Comparison of ENCODE assay signal across 17 cellular contexts in genomic region chr19:3080281-3080680, GRCh38. TPM values are rescaled to one million over a fixed set of nuclear protein-coding genes. Genes with fewer than 3 reads are reported as not detected.
DNase-seq lines count a peak whose midpoint lies in the region; ATAC-seq and TF ChIP-seq lines count a peak whose summit lies in the region.
"Had no signal": no experiment of that assay in that cellular context is flagged by ENCODE, and none has a peak within 500 bp of the region (broad histone marks: within the 10 kb centered on the region; RNA-seq: fewer than 3 reads in every experiment).

No MANE protein-coding gene starts in this region.

- no peaks in the 10 kb centered on the region for H4K20me1 ChIP-seq in osteoblast (ENCODE audit: insufficient read depth, low read length)

- H3K36me3 Mint-ChIP-seq in progenitor cell of endocrine pancreas (ENCODE audit: insufficient read depth) = no peaks in the 10 kb centered on the region
- H3K36me3 Mint-ChIP-seq: brain had no signal

- no peaks in the 10 kb centered on the region for H3K36me3 ChIP-seq in gastroesophageal sphincter
- H3K36me3 ChIP-seq in osteoblast (ENCODE audit: insufficient read depth, low read length) = no peaks in the 10 kb centered on the region
- no peaks in the 10 kb centered on the region for H3K36me3 ChIP-seq in ascending aorta
- H3K36me3 ChIP-seq in A673 (ENCODE audit: insufficient read depth, low read length, poor library complexity, severe bottlenecking) = no peaks in the 10 kb centered on the region
- H3K36me3 ChIP-seq: thyroid gland had no signal

- BruUV-seq in A673 (replicated peaks; lab: Mats Ljungman, UMichigan) = no TSS peak

- WGBS in gastroesophageal sphincter (ENCODE audit: low coverage in 1 of 2), 2 donors = 10 to 17% methylated on average over 6 to 8 of the region's 12 CpGs

- peaks cover 0 to 31% (median 9%) of the 10 kb centered on the region in 3 donors for H3K4me1 ChIP-seq in gastroesophageal sphincter
- peaks cover 12% of the 10 kb centered on the region for H3K4me1 ChIP-seq in osteoblast (ENCODE audit: insufficient read depth, low read length)
- peaks cover 0 to 13% of the 10 kb centered on the region in 2 donors for H3K4me1 ChIP-seq in ascending aorta
- peaks cover 4% of the 10 kb centered on the region for H3K4me1 ChIP-seq in A673 (ENCODE audit: insufficient read depth, low read length, poor library complexity, severe bottlenecking)

- H3K27ac Mint-ChIP-seq in progenitor cell of endocrine pancreas = no peak overlapping the region
- H3K27ac Mint-ChIP-seq: brain had no signal

- POLR2A ChIA-PET in A673 (lab: Charles Lee; ENCODE audit: low non-redundant PET) = no interaction called here

- no peak overlapping the region for H3K4me3 Mint-ChIP-seq in progenitor cell of endocrine pancreas (ENCODE audit: low read depth)

- peak; percentile 64 for ATAC-seq in gastroesophageal sphincter
- ATAC-seq: GM12878 had no signal

- in situ Hi-C loops in astrocyte of the spinal cord (cut with HindIII; ENCODE audit: low sequenced_read_pairs) = no loop called here

- TF ChIP-seq CTCF in astrocyte of the spinal cord (IDR thresholded peaks at IDR 0.05; ENCODE audit: low read depth, low read length) (no peak), gastroesophageal sphincter (IDR thresholded peaks at IDR 0.05) (no peak), osteoblast (IDR thresholded peaks at IDR 0.05; ENCODE audit: extremely low read depth, low read depth, low read length) (no peak), ascending aorta (IDR thresholded peaks at IDR 0.05) (no peak), A673 (conservative IDR thresholded peaks at IDR 0.05; ENCODE audit: low read depth, low read length) (no peak), progenitor cell of endocrine pancreas (IDR thresholded peaks at IDR 0.05; ENCODE audit: unreplicated experiment) (no peak)

- H3K27ac ChIP-seq in gastroesophageal sphincter (peak overlapping the region in 3 of 4 donors; percentile 54 to 72 (median 58)), osteoblast (ENCODE audit: low read depth, low read length) (no peak overlapping the region), ascending aorta (peak overlapping the region in 1 of 2 donors; percentile 26), A673 (ENCODE audit: low read depth, low read length, poor library complexity, severe bottlenecking) (no peak overlapping the region)
- H3K27ac ChIP-seq: SK-N-MC, thyroid gland, VCaP had no signal

- TF ChIP-seq POLR2A in gastroesophageal sphincter (IDR thresholded peaks at IDR 0.05) = no peak

- H3K9me3 ChIP-seq in gastroesophageal sphincter (no peaks in the 10 kb centered on the region), osteoblast (ENCODE audit: low read depth, low read length) (no peaks in the 10 kb centered on the region), ascending aorta (no peaks in the 10 kb centered on the region), A673 (ENCODE audit: low read depth, low read length, poor library complexity, severe bottlenecking) (no peaks in the 10 kb centered on the region)
- H3K9me3 ChIP-seq: thyroid gland had no signal

- intact Hi-C loops in ascending aorta (cut with DNase I) (no loop called here), A673 (cut with micrococcal nuclease; ENCODE audit: unreplicated experiment) (no loop called here)

- peak overlapping the region; percentile 82 for H2AFZ ChIP-seq in osteoblast (ENCODE audit: low read length)

- H3K4me3 ChIP-seq in astrocyte of the spinal cord (ENCODE audit: low read depth, low read length) = no peak overlapping the region
- no peak overlapping the region for H3K4me3 ChIP-seq in gastroesophageal sphincter
- no peak overlapping the region for H3K4me3 ChIP-seq in osteoblast (ENCODE audit: insufficient read depth, low read length)
- H3K4me3 ChIP-seq in ascending aorta = peak overlapping the region in 1 of 2 donors; percentile 1
- no peak overlapping the region for H3K4me3 ChIP-seq in A673 (ENCODE audit: low read depth, low read length, poor library complexity, severe bottlenecking)
- H3K4me3 ChIP-seq: GM12878, SK-N-MC, thyroid gland had no signal

- H3K4me2 ChIP-seq in osteoblast (ENCODE audit: insufficient read depth, low read length) = peak overlapping the region; percentile 50

- CTCF ChIA-PET in A673 (lab: Charles Lee) = no interaction called here

- TF ChIP-seq EP300 in gastroesophageal sphincter (IDR thresholded peaks at IDR 0.05) = no peak

- no peaks in the 10 kb centered on the region for H3K4me1 Mint-ChIP-seq in progenitor cell of endocrine pancreas (ENCODE audit: low read depth)

- no peaks in the 10 kb centered on the region for H3K27me3 ChIP-seq in gastroesophageal sphincter
- no peaks in the 10 kb centered on the region for H3K27me3 ChIP-seq in osteoblast (ENCODE audit: insufficient read depth, low read length)
- no peaks in the 10 kb centered on the region for H3K27me3 ChIP-seq in ascending aorta
- no peaks in the 10 kb centered on the region for H3K27me3 ChIP-seq in A673 (replicated peaks; ENCODE audit: insufficient read depth, low read depth, low read length, poor library complexity)
- H3K27me3 ChIP-seq: thyroid gland had no signal

- H3K27me3 Mint-ChIP-seq in progenitor cell of endocrine pancreas = no peaks in the 10 kb centered on the region

- no peaks in the 10 kb centered on the region for H3K79me2 ChIP-seq in osteoblast (ENCODE audit: insufficient read depth, low read length)

- H3K9me3 Mint-ChIP-seq in progenitor cell of endocrine pancreas (ENCODE audit: low read depth) = no peaks in the 10 kb centered on the region

- DNase-seq in EH (ENCODE audit: low read depth) (peak; percentile 90), astrocyte of the spinal cord (ENCODE audit: low read depth, low spot score) (peak; percentile 75), osteoblast (ENCODE audit: insufficient read length, low spot score, missing footprints) (peak; percentile 82), ascending aorta (ENCODE audit: low spot score in 2 of 2) (no peak), midbrain (lab: John Stamatoyannopoulos, UW) (no peak), A673 (ENCODE audit: low spot score) (no peak), progenitor cell of endocrine pancreas (ENCODE audit: low spot score, unreplicated experiment) (no peak)
- DNase-seq: activated effector memory CD4-positive, alpha-beta T cell treated with anti-CD3 and anti-CD28 coated beads, Interleukin-2, amount 50 U/mL, for 16 hours; NCI-H2171 treated with DMSO at 0.1 percent for 48 hours; occipital lobe; thyroid gland had no signal

RNA-seq across cellular contexts. Expression of gene GNA11, which starts 13.9 kb away (rescaled TPM):
- 100 to 1,000 TPM in 1 of 4 donors, 10 to 100 TPM in 3; 68.4 to 154 (median 83.4) TPM for total RNA-seq in gastroesophageal sphincter
- total RNA-seq in osteoblast = 73.7 and 74.2 TPM in 2 replicates
- 178 TPM for total RNA-seq in ascending aorta
- 61.6 and 64.3 TPM in 2 replicates for total RNA-seq in A673 (2021)
- 37.9 and 39.5 TPM in 2 replicates for total RNA-seq in progenitor cell of endocrine pancreas

RNA-seq across cellular contexts. Expression of gene TLE5, which starts 18.0 kb away (rescaled TPM):
- 100 to 1,000 TPM; 502 to 905 (median 558) TPM for total RNA-seq in gastroesophageal sphincter
- 209 and 211 TPM in 2 replicates for total RNA-seq in osteoblast
- 559 TPM for total RNA-seq in ascending aorta
- total RNA-seq in A673 (2021) = 360 and 397 TPM in 2 replicates
- total RNA-seq in progenitor cell of endocrine pancreas = 469 and 507 TPM in 2 replicates

RNA-seq across cellular contexts. Expression of gene TLE2, which starts 51.2 kb away (rescaled TPM):
- total RNA-seq in gastroesophageal sphincter (10 to 100 TPM; 27.1 to 46.1 (median 34.4) TPM), osteoblast (2.4 and 5.1 TPM in 2 replicates), ascending aorta (86.3 TPM), A673 (2021) (10.8 and 18.3 TPM in 2 replicates), progenitor cell of endocrine pancreas (147 and 160 TPM in 2 replicates)

RNA-seq across cellular contexts. Expression of gene GNA15, which starts 55.6 kb away (rescaled TPM):
- total RNA-seq in gastroesophageal sphincter = 1 to 10 TPM; 1.2 to 9.3 (median 5.7) TPM
- total RNA-seq in osteoblast = 0.36 TPM in 1 of 2 replicates, not detected in the other
- 7.1 TPM for total RNA-seq in ascending aorta
- total RNA-seq in A673 (2021) = 0.26 TPM in 1 of 2 replicates, not detected in the other
- total RNA-seq in progenitor cell of endocrine pancreas = not detected in 2 replicates
- total RNA-seq: lung microvascular endothelial cell had no signal

Comparison
In these comparisons a context has a peak if more than half of its experiments do, and no peak if none do; other contexts are left out.
1. DNase-seq: peak in EH (single experiment), astrocyte of the spinal cord (single experiment) and osteoblast (single experiment); none in ascending aorta (0 of 2), midbrain (single experiment), A673 (single experiment) and progenitor cell of endocrine pancreas (single experiment).
2. H3K27ac ChIP-seq: peak in gastroesophageal sphincter (3 of 4); none in osteoblast (single experiment) and A673 (single experiment).